1 cellular context compared by ENCODE assay signal in the genomic region with DNA sequence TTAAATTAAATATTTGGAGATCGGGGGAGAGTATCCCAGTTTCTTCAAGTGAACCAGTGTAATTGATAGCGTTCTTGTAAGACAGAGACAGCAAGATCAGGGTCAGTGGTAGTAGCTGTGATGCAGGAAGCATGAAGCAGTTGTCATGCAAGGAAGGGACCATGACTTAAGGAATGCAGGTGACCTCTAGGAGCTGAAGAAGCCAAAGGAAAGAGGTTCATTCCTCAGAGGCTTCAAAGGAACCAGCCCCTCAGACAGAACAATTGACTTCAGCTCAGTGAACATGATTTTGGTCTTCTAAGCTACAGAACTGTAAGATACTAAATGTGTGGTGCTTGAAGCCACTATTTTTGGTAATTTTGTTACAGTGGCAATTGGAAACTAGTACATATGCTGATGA.
TF ChIP-seq lines count a peak whose summit lies in the region.

No MANE protein-coding gene starts in this region.

TF ChIP-seq in endothelial cell of umbilical vein, 7 proteins besides CTCF, POLR2A, EP300 and RAD21:
- TF ChIP-seq EZH2 (IDR thresholded peaks at IDR 0.05; ENCODE audit: borderline replicate concordance, low read depth, low read length, severe bottlenecking) (no peak), JUN (IDR thresholded peaks at IDR 0.05; ENCODE audit: borderline replicate concordance, insufficient read depth, insufficient read length, low read depth) (no peak), MYC (IDR thresholded peaks at IDR 0.05; ENCODE audit: low read depth, low read length) (no peak), POLR2AphosphoS5 (IDR thresholded peaks at IDR 0.05; ENCODE audit: insufficient read depth, low read depth, low read length) (no peak), FOS (IDR thresholded peaks at IDR 0.05; ENCODE audit: borderline replicate concordance, insufficient read depth, low read length) (no peak), GATA2 (IDR thresholded peaks at IDR 0.05; ENCODE audit: insufficient read depth, insufficient read length, low read depth, low read length) (no peak)
- TF ChIP-seq, protein P1, sequence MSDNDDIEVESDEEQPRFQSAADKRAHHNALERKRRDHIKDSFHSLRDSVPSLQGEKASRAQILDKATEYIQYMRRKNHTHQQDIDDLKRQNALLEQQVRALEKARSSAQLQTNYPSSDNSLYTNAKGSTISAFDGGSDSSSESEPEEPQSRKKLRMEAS (IDR thresholded peaks at IDR 0.05; ENCODE audit: insufficient read depth, insufficient read length), result no peak
TF ChIP-seq in endothelial cell of umbilical vein: peak in this region for 0.
